Comparison of ENCODE assay signal across 17 cellular contexts in genomic region chr1:227308367-227309336, GRCh38. TPM values are rescaled to one million over a fixed set of nuclear protein-coding genes. Genes with fewer than 3 reads are reported as not detected.
A peak's percentile ranks its signal among the peaks of the same experiment; 100 is the strongest.
DNase-seq lines count a peak whose midpoint lies in the region; ATAC-seq and TF ChIP-seq lines count a peak whose summit lies in the region.
"Had no signal": no experiment of that assay in that cellular context is flagged by ENCODE, and none has a peak within 500 bp of the region (broad histone marks: within the 10 kb centered on the region; RNA-seq: fewer than 3 reads in every experiment).

No MANE protein-coding gene starts in this region.

- 0 out of 2 replicates have a peak overlapping the region, but pooled peaks have one; percentile 28 for H3K27ac Mint-ChIP-seq in WTC11

- H3K27me3 Mint-ChIP-seq in WTC11 (ENCODE audit: low read depth) = no peaks in the 10 kb centered on the region

- POLR2A ChIA-PET in HEK293 (lab: Yijun Ruan, JAX) (no interaction called here), WTC11 (lab: Charles Lee) (interaction anchor here (0.7 kb wide), 1 partner anchor 87 kb away, joined by 4 read pairs; no protein-coding TSS in a partner anchor)

- ATAC-seq in WTC11 = no peak
- peak; percentile 41 for ATAC-seq in left lung
- no peak for ATAC-seq in HG02642 (IDR thresholded peaks at IDR 0.05; ENCODE audit: poor library complexity, unreplicated experiment)

- H3K9me3 Mint-ChIP-seq in WTC11 = no peaks in the 10 kb centered on the region

- no peak overlapping the region for H3K4me3 ChIP-seq in HEK293 (ENCODE audit: low read depth, low read length)
- no peak overlapping the region for H3K4me3 ChIP-seq in left lung
- no peak overlapping the region for H3K4me3 ChIP-seq in subcutaneous abdominal adipose tissue (ENCODE audit: low read depth in 1 of 5, low read length in 5 of 5)
- H3K4me3 ChIP-seq: HAP-1, SJSA1 had no signal

- no peak overlapping the region for H3K27ac ChIP-seq in HEK293 (ENCODE audit: extremely low read depth, low read depth, low read length)
- no peak overlapping the region for H3K27ac ChIP-seq in left lung
- peak overlapping the region; percentile 20 for H3K27ac ChIP-seq in subcutaneous abdominal adipose tissue (ENCODE audit: low read depth, low read length)
- H3K27ac ChIP-seq: SJSA1 had no signal

- H3K36me3 ChIP-seq in HEK293 (ENCODE audit: control insufficient read depth in 2 of 2, insufficient read depth in 1 of 2, low read length in 2 of 2) (no peaks in the 10 kb centered on the region; a peak in 1 of 3 replicates), left lung (no peaks in the 10 kb centered on the region), subcutaneous abdominal adipose tissue (ENCODE audit: control insufficient read depth in 5 of 5, insufficient read depth in 5 of 5, low read length in 5 of 5) (no peaks in the 10 kb centered on the region)
- H3K36me3 ChIP-seq: HAP-1, SJSA1 had no signal

- CTCF ChIA-PET in HEK293 (lab: Yijun Ruan, JAX) = interaction anchor here (1.9 kb wide), 1 partner anchor 10 kb away, joined by 8 read pairs; no protein-coding TSS in a partner anchor
- CTCF ChIA-PET in WTC11 (lab: Charles Lee) = no interaction called here

- H3K27me3 ChIP-seq in left lung (no peaks in the 10 kb centered on the region), subcutaneous abdominal adipose tissue (ENCODE audit: control insufficient read depth in 5 of 5, insufficient read depth in 4 of 5, low read length in 5 of 5) (no peaks in the 10 kb centered on the region)
- H3K27me3 ChIP-seq: SJSA1 had no signal

- DNase-seq in WTC11 (ENCODE audit: low spot score) (no peak), left lung (no peak), NAMALWA (ENCODE audit: low spot score) (no peak), globus pallidus (ENCODE audit: low spot score) (no peak)
- DNase-seq: COR-L47, EL, KG1, NCI-H1048, NCI-H146, NCI-H2081 treated with DMSO at 0.1 percent for 48 hours, NCI-H510A, NCI-H774 had no signal

- H3K4me1 Mint-ChIP-seq in WTC11 = peaks cover 21% of the 10 kb centered on the region

- H3K9me3 ChIP-seq in HEK293 (ENCODE audit: control insufficient read depth, insufficient read depth, low read depth, low read length) = no peaks in the 10 kb centered on the region
- no peaks in the 10 kb centered on the region for H3K9me3 ChIP-seq in left lung
- no peaks in the 10 kb centered on the region for H3K9me3 ChIP-seq in subcutaneous abdominal adipose tissue (ENCODE audit: control insufficient read depth in 5 of 5, low read length in 5 of 5)
- H3K9me3 ChIP-seq: HAP-1, SJSA1 had no signal

- no peaks in the 10 kb centered on the region for H3K36me3 Mint-ChIP-seq in WTC11

- TF ChIP-seq CTCF in HEK293 (tag by site-specific recombination; IDR thresholded peaks at IDR 0.05) (no peak), WTC11 (IDR thresholded peaks at IDR 0.05) (no peak), left lung (IDR thresholded peaks at IDR 0.05) (no peak)

- no peak overlapping the region for H3K4me3 Mint-ChIP-seq in WTC11

- no peak overlapping the region for H3K9ac ChIP-seq in subcutaneous abdominal adipose tissue (ENCODE audit: low read length in 5 of 5)

- H3K4me1 ChIP-seq in HEK293 (ENCODE audit: control insufficient read depth, insufficient read depth, low read length) = peaks cover 15% of the 10 kb centered on the region
- H3K4me1 ChIP-seq in left lung = peaks cover 0 to 7% of the 10 kb centered on the region in 2 donors
- H3K4me1 ChIP-seq in subcutaneous abdominal adipose tissue (ENCODE audit: control insufficient read depth in 5 of 5, insufficient read depth in 5 of 5, low read length in 5 of 5) = peaks cover 0 to 21% (median 15%) of the 10 kb centered on the region in 5 donors

- intact Hi-C loops in left lung (cut with DNase I) = no loop called here

TF ChIP-seq in HEK293, 187 proteins besides CTCF, POLR2A, EP300 and RAD21 (continues in another document):
- TF ChIP-seq ZEB2 (tag by site-specific recombination; IDR thresholded peaks at IDR 0.05) (no peak), ZNF175 (tag by site-specific recombination; IDR thresholded peaks at IDR 0.05) (no peak), TSHZ1 (tag by site-specific recombination; IDR thresholded peaks at IDR 0.05; ENCODE audit: borderline replicate concordance) (no peak)

TF ChIP-seq in WTC11, 78 proteins besides CTCF, POLR2A, EP300 and RAD21:
- peak; percentile 37; the same call in 1 of the 2 replicates for TF ChIP-seq ZNF121 (CRISPR knock-in tag; IDR thresholded peaks at IDR 0.05)
- no peak for TF ChIP-seq TP53 (CRISPR knock-in tag; IDR thresholded peaks at IDR 0.05)
- TF ChIP-seq JAZF1 (CRISPR knock-in tag; IDR thresholded peaks at IDR 0.05) = no peak
- TF ChIP-seq ZNF317 (CRISPR knock-in tag; IDR thresholded peaks at IDR 0.05; ENCODE audit: borderline replicate concordance, low read depth) = no peak
- no peak for TF ChIP-seq OVOL2 (CRISPR knock-in tag; IDR thresholded peaks at IDR 0.05; ENCODE audit: borderline replicate concordance)

RNA-seq across cellular contexts. Expression of gene CDC42BPA, which starts 9.6 kb away (rescaled TPM):
- total RNA-seq in WTC11 (2021) (22.2 to 25.2 TPM (median 22.9 TPM) in 3 replicates), left lung (10 to 100 TPM; 35.8 to 36.1 TPM)

Comparison
In these comparisons a context has a peak if more than half of its experiments do, and no peak if none do; other contexts are left out.
1. Of the 8 proteins assayed by ChIP-seq in both HEK293 and WTC11: peak only in HEK293: none; only in WTC11: ZNF121; in both: none; in neither: 7.